1 cellular context compared by ENCODE assay signal in the genomic region with DNA sequence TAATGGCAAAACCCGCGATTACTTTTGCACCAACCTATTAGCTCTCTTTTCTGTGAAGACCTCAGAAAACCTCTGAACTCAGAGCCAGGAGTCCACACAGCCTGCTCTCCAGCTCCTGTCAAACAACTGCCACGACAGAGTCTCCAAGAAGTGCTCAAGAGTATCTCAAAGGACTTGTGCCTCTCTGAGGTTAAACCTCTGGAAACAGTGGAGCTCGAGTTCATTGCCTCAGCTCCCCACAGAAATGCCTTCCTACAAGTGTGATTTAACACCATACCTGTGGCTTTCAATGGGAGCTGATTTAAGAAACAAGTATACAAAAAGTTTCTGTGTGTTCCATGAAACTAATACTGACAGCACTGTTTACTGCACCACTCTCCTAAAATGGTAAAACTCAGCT.
TF ChIP-seq lines count a peak whose summit lies in the region.

No MANE protein-coding gene starts in this region.

TF ChIP-seq in WTC11, 78 proteins besides CTCF, POLR2A, EP300 and RAD21 (continued from another document):
- TF ChIP-seq, protein P1, sequence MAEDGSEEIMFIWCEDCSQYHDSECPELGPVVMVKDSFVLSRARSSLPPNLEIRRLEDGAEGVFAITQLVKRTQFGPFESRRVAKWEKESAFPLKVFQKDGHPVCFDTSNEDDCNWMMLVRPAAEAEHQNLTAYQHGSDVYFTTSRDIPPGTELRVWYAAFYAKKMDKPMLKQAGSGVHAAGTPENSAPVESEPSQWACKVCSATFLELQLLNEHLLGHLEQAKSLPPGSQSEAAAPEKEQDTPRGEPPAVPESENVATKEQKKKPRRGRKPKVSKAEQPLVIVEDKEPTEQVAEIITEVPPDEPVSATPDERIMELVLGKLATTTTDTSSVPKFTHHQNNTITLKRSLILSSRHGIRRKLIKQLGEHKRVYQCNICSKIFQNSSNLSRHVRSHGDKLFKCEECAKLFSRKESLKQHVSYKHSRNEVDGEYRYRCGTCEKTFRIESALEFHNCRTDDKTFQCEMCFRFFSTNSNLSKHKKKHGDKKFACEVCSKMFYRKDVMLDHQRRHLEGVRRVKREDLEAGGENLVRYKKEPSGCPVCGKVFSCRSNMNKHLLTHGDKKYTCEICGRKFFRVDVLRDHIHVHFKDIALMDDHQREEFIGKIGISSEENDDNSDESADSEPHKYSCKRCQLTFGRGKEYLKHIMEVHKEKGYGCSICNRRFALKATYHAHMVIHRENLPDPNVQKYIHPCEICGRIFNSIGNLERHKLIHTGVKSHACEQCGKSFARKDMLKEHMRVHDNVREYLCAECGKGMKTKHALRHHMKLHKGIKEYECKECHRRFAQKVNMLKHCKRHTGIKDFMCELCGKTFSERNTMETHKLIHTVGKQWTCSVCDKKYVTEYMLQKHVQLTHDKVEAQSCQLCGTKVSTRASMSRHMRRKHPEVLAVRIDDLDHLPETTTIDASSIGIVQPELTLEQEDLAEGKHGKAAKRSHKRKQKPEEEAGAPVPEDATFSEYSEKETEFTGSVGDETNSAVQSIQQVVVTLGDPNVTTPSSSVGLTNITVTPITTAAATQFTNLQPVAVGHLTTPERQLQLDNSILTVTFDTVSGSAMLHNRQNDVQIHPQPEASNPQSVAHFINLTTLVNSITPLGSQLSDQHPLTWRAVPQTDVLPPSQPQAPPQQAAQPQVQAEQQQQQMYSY (CRISPR knock-in tag; IDR thresholded peaks at IDR 0.05) = no peak
- TF ChIP-seq MXD4 (CRISPR knock-in tag; IDR thresholded peaks at IDR 0.05; ENCODE audit: borderline replicate concordance) (no peak), KAT7 (CRISPR knock-in tag; IDR thresholded peaks at IDR 0.05; ENCODE audit: borderline replicate concordance) (no peak), IRF2 (CRISPR knock-in tag; IDR thresholded peaks at IDR 0.05; ENCODE audit: borderline replicate concordance, low read depth) (no peak), SOX15 (CRISPR knock-in tag; IDR thresholded peaks at IDR 0.05) (no peak), ELF4 (CRISPR knock-in tag; IDR thresholded peaks at IDR 0.05; ENCODE audit: low read depth) (no peak), ZNF416 (CRISPR knock-in tag; IDR thresholded peaks at IDR 0.05) (no peak), TP53 (CRISPR knock-in tag; IDR thresholded peaks at IDR 0.05) (no peak), OVOL2 (CRISPR knock-in tag; IDR thresholded peaks at IDR 0.05; ENCODE audit: borderline replicate concordance) (no peak), ETV6 (CRISPR knock-in tag; IDR thresholded peaks at IDR 0.05) (no peak), FOXP1 (CRISPR knock-in tag; IDR thresholded peaks at IDR 0.05; ENCODE audit: borderline replicate concordance) (no peak), RELA (CRISPR knock-in tag; IDR thresholded peaks at IDR 0.05; ENCODE audit: borderline replicate concordance) (no peak), MYBL2 (CRISPR knock-in tag; IDR thresholded peaks at IDR 0.05) (no peak), ESRRA (CRISPR knock-in tag; IDR thresholded peaks at IDR 0.05; ENCODE audit: borderline replicate concordance) (no peak), ZNF232 (CRISPR knock-in tag; IDR thresholded peaks at IDR 0.05) (no peak)
- TF ChIP-seq, protein P2, sequence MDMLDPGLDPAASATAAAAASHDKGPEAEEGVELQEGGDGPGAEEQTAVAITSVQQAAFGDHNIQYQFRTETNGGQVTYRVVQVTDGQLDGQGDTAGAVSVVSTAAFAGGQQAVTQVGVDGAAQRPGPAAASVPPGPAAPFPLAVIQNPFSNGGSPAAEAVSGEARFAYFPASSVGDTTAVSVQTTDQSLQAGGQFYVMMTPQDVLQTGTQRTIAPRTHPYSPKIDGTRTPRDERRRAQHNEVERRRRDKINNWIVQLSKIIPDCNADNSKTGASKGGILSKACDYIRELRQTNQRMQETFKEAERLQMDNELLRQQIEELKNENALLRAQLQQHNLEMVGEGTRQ (CRISPR knock-in tag; IDR thresholded peaks at IDR 0.05) = no peak
- TF ChIP-seq, protein P3, sequence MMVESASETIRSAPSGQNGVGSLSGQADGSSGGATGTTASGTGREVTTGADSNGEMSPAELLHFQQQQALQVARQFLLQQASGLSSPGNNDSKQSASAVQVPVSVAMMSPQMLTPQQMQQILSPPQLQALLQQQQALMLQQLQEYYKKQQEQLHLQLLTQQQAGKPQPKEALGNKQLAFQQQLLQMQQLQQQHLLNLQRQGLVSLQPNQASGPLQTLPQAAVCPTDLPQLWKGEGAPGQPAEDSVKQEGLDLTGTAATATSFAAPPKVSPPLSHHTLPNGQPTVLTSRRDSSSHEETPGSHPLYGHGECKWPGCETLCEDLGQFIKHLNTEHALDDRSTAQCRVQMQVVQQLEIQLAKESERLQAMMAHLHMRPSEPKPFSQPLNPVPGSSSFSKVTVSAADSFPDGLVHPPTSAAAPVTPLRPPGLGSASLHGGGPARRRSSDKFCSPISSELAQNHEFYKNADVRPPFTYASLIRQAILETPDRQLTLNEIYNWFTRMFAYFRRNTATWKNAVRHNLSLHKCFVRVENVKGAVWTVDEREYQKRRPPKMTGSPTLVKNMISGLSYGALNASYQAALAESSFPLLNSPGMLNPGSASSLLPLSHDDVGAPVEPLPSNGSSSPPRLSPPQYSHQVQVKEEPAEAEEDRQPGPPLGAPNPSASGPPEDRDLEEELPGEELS (CRISPR knock-in tag; IDR thresholded peaks at IDR 0.05) = no peak
- TF ChIP-seq, protein P4, sequence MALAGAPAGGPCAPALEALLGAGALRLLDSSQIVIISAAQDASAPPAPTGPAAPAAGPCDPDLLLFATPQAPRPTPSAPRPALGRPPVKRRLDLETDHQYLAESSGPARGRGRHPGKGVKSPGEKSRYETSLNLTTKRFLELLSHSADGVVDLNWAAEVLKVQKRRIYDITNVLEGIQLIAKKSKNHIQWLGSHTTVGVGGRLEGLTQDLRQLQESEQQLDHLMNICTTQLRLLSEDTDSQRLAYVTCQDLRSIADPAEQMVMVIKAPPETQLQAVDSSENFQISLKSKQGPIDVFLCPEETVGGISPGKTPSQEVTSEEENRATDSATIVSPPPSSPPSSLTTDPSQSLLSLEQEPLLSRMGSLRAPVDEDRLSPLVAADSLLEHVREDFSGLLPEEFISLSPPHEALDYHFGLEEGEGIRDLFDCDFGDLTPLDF (CRISPR knock-in tag; IDR thresholded peaks at IDR 0.05) = no peak
- TF ChIP-seq, protein P5, sequence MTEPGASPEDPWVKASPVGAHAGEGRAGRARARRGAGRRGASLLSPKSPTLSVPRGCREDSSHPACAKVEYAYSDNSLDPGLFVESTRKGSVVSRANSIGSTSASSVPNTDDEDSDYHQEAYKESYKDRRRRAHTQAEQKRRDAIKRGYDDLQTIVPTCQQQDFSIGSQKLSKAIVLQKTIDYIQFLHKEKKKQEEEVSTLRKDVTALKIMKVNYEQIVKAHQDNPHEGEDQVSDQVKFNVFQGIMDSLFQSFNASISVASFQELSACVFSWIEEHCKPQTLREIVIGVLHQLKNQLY (CRISPR knock-in tag; IDR thresholded peaks at IDR 0.05) = no peak
